ENCODE assay signal across 2 cellular contexts in genomic region chr6:16811277-16811979, GRCh38.
TF ChIP-seq lines count a peak whose summit lies in the region.

No MANE protein-coding gene starts in this region.

TF ChIP-seq in IMR-90, 13 proteins besides CTCF, POLR2A, EP300 and RAD21:
- TF ChIP-seq ELK1 (IDR thresholded peaks at IDR 0.05; ENCODE audit: borderline replicate concordance, low read depth, low read length) (no peak), MXI1 (IDR thresholded peaks at IDR 0.05; ENCODE audit: borderline replicate concordance, low read depth, low read length) (no peak), CEBPB (IDR thresholded peaks at IDR 0.05; ENCODE audit: low read depth, low read length) (peak; percentile 65), NFE2L2 (IDR thresholded peaks at IDR 0.05; ENCODE audit: low read depth, low read length) (no peak), RCOR1 (IDR thresholded peaks at IDR 0.05; ENCODE audit: insufficient replicate concordance, low read length) (no peak), MAZ (IDR thresholded peaks at IDR 0.05; ENCODE audit: borderline replicate concordance, low read depth, low read length) (no peak), MAFK (IDR thresholded peaks at IDR 0.05; ENCODE audit: low read depth, low read length) (peak; percentile 9; the same call in 1 of the 2 replicates)

TF ChIP-seq in K562, 482 proteins besides CTCF, POLR2A, EP300 and RAD21:
- TF ChIP-seq ATF6 (CRISPR knock-in tag; IDR thresholded peaks at IDR 0.05): no peak
- TF ChIP-seq ZNF277 (CRISPR knock-in tag; IDR thresholded peaks at IDR 0.05; ENCODE audit: borderline replicate concordance): no peak
- TF ChIP-seq CSDE1 (IDR thresholded peaks at IDR 0.05): no peak
- TF ChIP-seq ATF3 (IDR thresholded peaks at IDR 0.05): peak; percentile 55; the same call in 1 of the 2 replicates
- no peak for TF ChIP-seq ATF3 (CRISPR knock-in tag; conservative IDR thresholded peaks at IDR 0.05)
- no peak for TF ChIP-seq RBM15 (IDR thresholded peaks at IDR 0.05; ENCODE audit: insufficient read depth, low read length)
- no peak for TF ChIP-seq CEBPG (CRISPR knock-in tag; IDR thresholded peaks at IDR 0.05)
- peak; percentile 70 to 78 for TF ChIP-seq CEBPG (tag; conservative IDR thresholded peaks at IDR 0.05 in 1 of 2, IDR thresholded peaks at IDR 0.05 in 1 of 2)
- TF ChIP-seq BRCA1 (IDR thresholded peaks at IDR 0.05): no peak
- TF ChIP-seq BRCA1 (CRISPR knock-in tag; IDR thresholded peaks at IDR 0.05): no peak
- peak; percentile 52 for TF ChIP-seq RBM25 (IDR thresholded peaks at IDR 0.05; ENCODE audit: low read depth, low read length, severe bottlenecking)
- TF ChIP-seq ZSCAN32 (CRISPR knock-in tag; IDR thresholded peaks at IDR 0.05): peak; percentile 24; the same call in 1 of the 2 replicates
- no peak for TF ChIP-seq MEIS2 (IDR thresholded peaks at IDR 0.05; ENCODE audit: partially characterized antibody)
- 0 out of 2 replicates have a peak, but pooled peaks have one; percentile 57 for TF ChIP-seq ATF4 (CRISPR knock-in tag; IDR thresholded peaks at IDR 0.05)
- no peak for TF ChIP-seq ZBTB33 (CRISPR knock-in tag; IDR thresholded peaks at IDR 0.05)
- no peak for TF ChIP-seq RBBP5 (IDR thresholded peaks at IDR 0.05; ENCODE audit: borderline replicate concordance, insufficient read depth, low read length, poor library complexity, severe bottlenecking)
